In genomic region chr15:72227720-72228119, GRCh38 we compare ENCODE assay signal across 8 cellular contexts. TPM values are rescaled to one million over a fixed set of nuclear protein-coding genes. Genes with fewer than 3 reads are reported as not detected.
DNase-seq lines count a peak whose midpoint lies in the region; ATAC-seq, FAIRE-seq and TF ChIP-seq lines count a peak whose summit lies in the region.

No MANE protein-coding gene starts in this region.

- no peak for FAIRE-seq in GM12891 (lab: Jason Lieb, UNC)

- no peaks in the 10 kb centered on the region for H3K27me3 ChIP-seq in HAP-1 (ENCODE audit: low read depth)
- H3K27me3 ChIP-seq in RWPE2 (ENCODE audit: insufficient read depth, poor library complexity, severe bottlenecking): no peaks in the 10 kb centered on the region
- no peaks in the 10 kb centered on the region for H3K27me3 ChIP-seq in effector memory CD4-positive, alpha-beta T cell (replicated peaks; ENCODE audit: control insufficient read depth, insufficient read depth, low read length, poor library complexity, severe bottlenecking)
- H3K27me3 ChIP-seq in gastrocnemius medialis: no peaks in the 10 kb centered on the region

- H3K4me1 ChIP-seq in HAP-1 (peaks cover 28% of the 10 kb centered on the region), RWPE2 (ENCODE audit: insufficient read depth, poor library complexity, severe bottlenecking) (peaks cover 52% of the 10 kb centered on the region), gastrocnemius medialis (peaks cover 61 to 76% of the 10 kb centered on the region in 2 donors)
- H3K4me1 ChIP-seq in effector memory CD4-positive, alpha-beta T cell (ENCODE audit: control insufficient read depth, insufficient read depth, low read length, poor library complexity, severe bottlenecking): peaks cover 42% of the 10 kb centered on the region

- peak overlapping the region; percentile 98 for H3K4me3 ChIP-seq in HAP-1
- H3K4me3 ChIP-seq in RWPE2 (ENCODE audit: severe bottlenecking): peak overlapping the region; percentile 81
- peak overlapping the region; percentile 31 for H3K4me3 ChIP-seq in effector memory CD4-positive, alpha-beta T cell (ENCODE audit: insufficient read depth, low read depth, low read length, poor library complexity, severe bottlenecking)
- H3K4me3 ChIP-seq in gastrocnemius medialis: peak overlapping the region in 3 of 4 donors; percentile 11 to 83 (median 68)

- H3K36me3 ChIP-seq in HAP-1 (replicated peaks): peaks cover 43% of the 10 kb centered on the region
- H3K36me3 ChIP-seq in RWPE2 (ENCODE audit: low read depth): peaks cover 59% of the 10 kb centered on the region
- peaks cover 10% of the 10 kb centered on the region for H3K36me3 ChIP-seq in effector memory CD4-positive, alpha-beta T cell (ENCODE audit: control insufficient read depth, insufficient read depth, low read length)
- no peaks in the 10 kb centered on the region for H3K36me3 ChIP-seq in gastrocnemius medialis

- intact Hi-C loops in gastrocnemius medialis (cut with DNase I; ENCODE audit: low total_unique reads): no loop called here

- TF ChIP-seq CTCF in RWPE2 (IDR thresholded peaks at IDR 0.05; ENCODE audit: poor library complexity, severe bottlenecking) (no peak), gastrocnemius medialis (IDR thresholded peaks at IDR 0.05 in 4 of 5, conservative IDR thresholded peaks at IDR 0.05 in 1 of 5) (no peak)

- ATAC-seq in RWPE2 (ENCODE audit: low read depth): no peak
- no peak for ATAC-seq in gastrocnemius medialis

- H3K9me3 ChIP-seq in HAP-1 (no peaks in the 10 kb centered on the region), RWPE2 (ENCODE audit: severe bottlenecking) (no peaks in the 10 kb centered on the region), gastrocnemius medialis (no peaks in the 10 kb centered on the region)
- no peaks in the 10 kb centered on the region for H3K9me3 ChIP-seq in effector memory CD4-positive, alpha-beta T cell (ENCODE audit: control insufficient read depth, low read length)

- DNase-seq in HAP-1 (ENCODE audit: low spot score in 2 of 2) (no peak), RWPE2 (ENCODE audit: low spot score) (no peak), gastrocnemius medialis (no peak), NCI-H748 (lab: John Stamatoyannopoulos, UW; ENCODE audit: unreplicated experiment) (no peak), NCI-H774 (lab: John Stamatoyannopoulos, UW) (no peak), GM12891 (ENCODE audit: insufficient read length, low spot score) (no peak), occipital lobe (lab: John Stamatoyannopoulos, UW) (no peak)
- no peak for DNase-seq in effector memory CD4-positive, alpha-beta T cell

- in situ Hi-C loops in HAP-1 (cut with MboI; ENCODE audit: low sequenced_read_pairs) (no loop called here), gastrocnemius medialis (cut with MboI; ENCODE audit: low sequenced_read_pairs in 4 of 4) (no loop called here)

- peak overlapping the region; percentile 99 for H3K27ac ChIP-seq in RWPE2 (ENCODE audit: poor library complexity, severe bottlenecking)
- H3K27ac ChIP-seq in effector memory CD4-positive, alpha-beta T cell (ENCODE audit: insufficient read depth, low read length, poor library complexity, severe bottlenecking): peak overlapping the region; percentile 93
- peak overlapping the region; percentile 96 to 99 (median 98) for H3K27ac ChIP-seq in gastrocnemius medialis

- TF ChIP-seq POLR2A in gastrocnemius medialis (IDR thresholded peaks at IDR 0.05) (no peak), GM12891 (IDR thresholded peaks at IDR 0.05; ENCODE audit: low read depth, low read length) (no peak)

TF ChIP-seq in GM12891, 5 proteins besides CTCF, POLR2A, EP300 and RAD21:
- TF ChIP-seq POLR2AphosphoS5 (IDR thresholded peaks at IDR 0.05; ENCODE audit: low read depth, low read length): no peak
- TF ChIP-seq POU2F2 (IDR thresholded peaks at IDR 0.05; ENCODE audit: low read depth, low read length): no peak
- no peak for TF ChIP-seq TAF1 (IDR thresholded peaks at IDR 0.05; ENCODE audit: low read depth, low read length)
- TF ChIP-seq SPI1 (IDR thresholded peaks at IDR 0.05; ENCODE audit: low read depth, low read length): no peak

RNA-seq across cellular contexts. Expression of gene PKM, which starts 3.3 kb away (rescaled TPM):
- total RNA-seq in gastrocnemius medialis (100 to 1,000 TPM; 691 to 946 (median 810) TPM), occipital lobe (258 TPM)
- 1,892 TPM for polyA plus RNA-seq in GM12891 (2012; ENCODE audit: low read depth, missing spikeins)

RNA-seq across cellular contexts. Expression of gene GRAMD2A, which starts 30.1 kb away (rescaled TPM):
- total RNA-seq in gastrocnemius medialis (not detected), occipital lobe (0.47 TPM)
- 0.19 TPM for polyA plus RNA-seq in GM12891 (2012; ENCODE audit: low read depth, missing spikeins)

RNA-seq across cellular contexts. Expression of gene PARP6, which starts 44.6 kb away (rescaled TPM):
- total RNA-seq in gastrocnemius medialis (10 to 100 TPM; 51.7 to 84.7 (median 66.9) TPM), occipital lobe (54.6 TPM)
- polyA plus RNA-seq in GM12891 (2012; ENCODE audit: low read depth, missing spikeins): 32.6 TPM

Comparison
In these comparisons a context has a peak if more than half of its experiments do, and no peak if none do; other contexts are left out.
1. H3K4me3 ChIP-seq: peak in every context shown above with its lines; median percentile 98 in HAP-1; 81 in RWPE2; 68 in gastrocnemius medialis; 31 in effector memory CD4-positive, alpha-beta T cell.